ENCODE assay signal across 8 cellular contexts in genomic region chr1:39398278-39399010, GRCh38.
DNase-seq lines count a peak whose midpoint lies in the region; ATAC-seq and TF ChIP-seq lines count a peak whose summit lies in the region.

No MANE protein-coding gene starts in this region.

- peak overlapping the region in 4 of 8 donors; percentile 11 to 63 (median 53) for H3K4me3 Mint-ChIP-seq in naive B cell

- no peak for TF ChIP-seq EP300 in transverse colon (IDR thresholded peaks at IDR 0.05; ENCODE audit: low read depth)

- ATAC-seq in naive B cell (ENCODE audit: low read depth in 2 of 2) (peak; percentile 51 to 57), GM21423 (IDR thresholded peaks at IDR 0.05; ENCODE audit: unreplicated experiment) (no peak)

- H3K4me3 ChIP-seq in HUES64 (ENCODE audit: low read length): no peak overlapping the region
- peak overlapping the region; percentile 0 for H3K4me3 ChIP-seq in epithelial cell of proximal tubule (ENCODE audit: low read depth, low read length)
- H3K4me3 ChIP-seq in transverse colon: no peak overlapping the region

- H3K9me3 ChIP-seq in HUES64 (ENCODE audit: insufficient read depth, low read depth, low read length) (no peaks in the 10 kb centered on the region), transverse colon (no peaks in the 10 kb centered on the region)

- intact Hi-C loops in transverse colon (cut with DNase I; ENCODE audit: low total_unique reads): no loop called here

- WGBS in HUES64: 51% methylated on average over 5 of the region's 6 CpGs
- WGBS in transverse colon (ENCODE audit: low coverage in 1 of 2), 2 donors: 29% methylated on average over 6 of the region's 6 CpGs; no CpG with 5 or more reads in 1 of the 2 donors

- no peak overlapping the region for H3K9ac ChIP-seq in HUES64 (ENCODE audit: low read depth, low read length)

- no peak for TF ChIP-seq POLR2A in transverse colon (IDR thresholded peaks at IDR 0.05)

- H3K27ac Mint-ChIP-seq in naive B cell: peak overlapping the region; percentile 43 to 91 (median 66)

- H3K36me3 Mint-ChIP-seq in naive B cell: peaks cover 0 to 4% of the 10 kb centered on the region in 2 donors

- no peaks in the 10 kb centered on the region for H3K27me3 Mint-ChIP-seq in naive B cell

- H3K4me1 ChIP-seq in HUES64 (ENCODE audit: insufficient read depth, low read length) (peaks cover 34% of the 10 kb centered on the region; the same call in 1 of the 2 replicates), transverse colon (peaks cover 34 to 44% (median 42%) of the 10 kb centered on the region in 4 donors)

- no peaks in the 10 kb centered on the region for H3K9me3 Mint-ChIP-seq in naive B cell

- in situ Hi-C loops in transverse colon (cut with MboI; ENCODE audit: low pct_ligation_motif_present in 1 of 4, low pct_unique_long_range_greater_than_20kb in 1 of 4, low sequenced_read_pairs in 3 of 4): no loop called here

- H3K36me3 ChIP-seq in HUES64 (ENCODE audit: insufficient read depth, low read length): no peaks in the 10 kb centered on the region; the same call in 1 of the 2 replicates
- no peaks in the 10 kb centered on the region for H3K36me3 ChIP-seq in transverse colon

- DNase-seq in COLO829 (ENCODE audit: low spot score) (peak; percentile 93), epithelial cell of proximal tubule (ENCODE audit: low read depth) (peak; percentile 99), naive B cell (peak; percentile 18), transverse colon (peak; percentile 71), OCI-M2 (lab: John Stamatoyannopoulos, UW; ENCODE audit: unreplicated experiment) (no peak)
- DNase-seq in activated CD4-positive, alpha-beta T cell treated with anti-CD3 and anti-CD28 coated beads for 4 hours: peak; percentile 45 to 47

- H3K27ac ChIP-seq in HUES64 (ENCODE audit: low read depth, low read length) (peak overlapping the region; percentile 34), transverse colon (peak overlapping the region; percentile 75 to 82 (median 80))

- TF ChIP-seq CTCF in epithelial cell of proximal tubule (conservative IDR thresholded peaks at IDR 0.05; ENCODE audit: low read depth, low read length) (peak; percentile 16), transverse colon (IDR thresholded peaks at IDR 0.05) (peak in 2 of 5 experiments; percentile 3 to 16)

- H3K27me3 ChIP-seq in HUES64 (ENCODE audit: insufficient read depth, low read length): no peaks in the 10 kb centered on the region
- H3K27me3 ChIP-seq in transverse colon: no peaks in the 10 kb centered on the region

- peaks cover 59 to 70% (median 62%) of the 10 kb centered on the region in 3 donors for H3K4me1 Mint-ChIP-seq in naive B cell
